18 cellular contexts compared by ENCODE assay signal in genomic region chr7:77734590-77735421, GRCh38. TPM values are rescaled to one million over a fixed set of nuclear protein-coding genes. Genes with fewer than 3 reads are reported as not detected.
DNase-seq lines count a peak whose midpoint lies in the region; ATAC-seq, FAIRE-seq and TF ChIP-seq lines count a peak whose summit lies in the region.
"Had no signal": no experiment of that assay in that cellular context is flagged by ENCODE, and none has a peak within 500 bp of the region (broad histone marks: within the 10 kb centered on the region; RNA-seq: fewer than 3 reads in every experiment).

No MANE protein-coding gene starts in this region.

- peaks cover 36% of the 10 kb centered on the region for H3K4me1 ChIP-seq in Caco-2
- peaks cover 9% of the 10 kb centered on the region for H3K4me1 ChIP-seq in mucosa of descending colon (ENCODE audit: low read depth)
- peaks cover 5% of the 10 kb centered on the region for H3K4me1 ChIP-seq in GM23248 (ENCODE audit: insufficient read depth)
- no peaks in the 10 kb centered on the region for H3K4me1 ChIP-seq in PC-9 (replicated peaks; ENCODE audit: insufficient read depth)

- H3F3A ChIP-seq in GM23248 (ENCODE audit: insufficient read depth) (no peaks in the 10 kb centered on the region), PC-9 (ENCODE audit: insufficient read depth, low read depth) (no peaks in the 10 kb centered on the region; the same call in 1 of the 2 replicates)

- peak; percentile 93 for ATAC-seq in mucosa of descending colon
- ATAC-seq: activated T-cell treated with anti-CD3 and anti-CD28 coated beads, Interleukin-2, amount 50 U/mL, for 72 hours; GM23338 had no signal

- H3K4me2 ChIP-seq in GM23248 (ENCODE audit: unreplicated experiment): no peak overlapping the region
- H3K4me2 ChIP-seq in PC-9: no peak overlapping the region
- H3K4me2 ChIP-seq: GM23338 had no signal

- no peaks in the 10 kb centered on the region for H3K9me2 ChIP-seq in GM23248 (ENCODE audit: insufficient read depth)
- H3K9me2 ChIP-seq in PC-9 (ENCODE audit: insufficient read depth): no peaks in the 10 kb centered on the region

- in situ Hi-C loops in GM23248 (cut with MboI): no loop called here

- H3K9me3 ChIP-seq in Caco-2: no peaks in the 10 kb centered on the region
- H3K9me3 ChIP-seq in mucosa of descending colon: no peaks in the 10 kb centered on the region
- H3K9me3 ChIP-seq in GM23248 (ENCODE audit: low read depth): no peaks in the 10 kb centered on the region
- H3K9me3 ChIP-seq in PC-9 (ENCODE audit: insufficient read depth, low read depth): no peaks in the 10 kb centered on the region
- H3K9me3 ChIP-seq: adrenal gland, lower lobe of right lung had no signal

- POLR2A ChIA-PET in Caco-2 (lab: Charles Lee) (no interaction called here), PC-9 (lab: Charles Lee; ENCODE audit: unreplicated experiment) (no interaction called here)

- BruUV-seq in Caco-2 (replicated peaks; lab: Mats Ljungman, UMichigan) (no TSS peak), PC-9 (replicated peaks; lab: Mats Ljungman, UMichigan) (no TSS peak)

- H3K27ac ChIP-seq in GM23248 (no peak overlapping the region), PC-9 (no peak overlapping the region)
- H3K27ac ChIP-seq: adrenal gland, lower lobe of right lung had no signal

- H3K4me1 Mint-ChIP-seq in Caco-2 (ENCODE audit: low read depth, unreplicated experiment) (peaks cover 17% of the 10 kb centered on the region), type B pancreatic cell (ENCODE audit: unreplicated experiment) (peaks cover 18% of the 10 kb centered on the region)

- H3K27ac Mint-ChIP-seq in Caco-2 (ENCODE audit: unreplicated experiment): no peak overlapping the region
- no peak overlapping the region for H3K27ac Mint-ChIP-seq in type B pancreatic cell
- H3K27ac Mint-ChIP-seq: activated CD4-positive, alpha-beta T cell treated with anti-CD3 and anti-CD28 coated beads, Interleukin-2, amount 10 ng/mL, durations not matched to agents 7 days and 5 days; activated T-cell treated with anti-CD3 and anti-CD28 coated beads, Interleukin-2, amount 50 U/mL, for 72 hours; GM23338 had no signal

- H3K79me2 ChIP-seq in GM23248 (ENCODE audit: insufficient read depth): peaks cover 80% of the 10 kb centered on the region
- H3K79me2 ChIP-seq in PC-9 (ENCODE audit: low read depth): peaks cover 57% of the 10 kb centered on the region

- TF ChIP-seq CTCF in Caco-2 (IDR thresholded peaks at IDR 0.05; ENCODE audit: insufficient read depth in 1 of 2, low read depth in 1 of 2, low read length in 1 of 2, severe bottlenecking in 1 of 2, unreplicated experiment in 1 of 2) (no peak), mucosa of descending colon (IDR thresholded peaks at IDR 0.05) (no peak), type B pancreatic cell (conservative IDR thresholded peaks at IDR 0.05) (no peak), PC-9 (conservative IDR thresholded peaks at IDR 0.05) (no peak)

- H3K4me3 ChIP-seq in Caco-2 (ENCODE audit: low read depth, low read length) (no peak overlapping the region), mucosa of descending colon (no peak overlapping the region), GM23248 (no peak overlapping the region), PC-9 (no peak overlapping the region)
- H3K4me3 ChIP-seq: adrenal gland, GM23338, lower lobe of right lung had no signal

- H3K4me3 Mint-ChIP-seq in Caco-2 (ENCODE audit: unreplicated experiment): peak overlapping the region; percentile 40
- H3K4me3 Mint-ChIP-seq in type B pancreatic cell: no peak overlapping the region
- H3K4me3 Mint-ChIP-seq: activated CD4-positive, alpha-beta T cell treated with anti-CD3 and anti-CD28 coated beads, Interleukin-2, amount 10 ng/mL, durations not matched to agents 7 days and 5 days; activated T-cell treated with anti-CD3 and anti-CD28 coated beads, Interleukin-2, amount 50 U/mL, for 72 hours; GM23338; neural crest cell had no signal

- H4K20me1 ChIP-seq in GM23248 (ENCODE audit: insufficient read depth): 0 out of 2 replicates have a peak, but pooled peaks cover 12% of the 10 kb centered on the region
- peaks cover 3% of the 10 kb centered on the region for H4K20me1 ChIP-seq in PC-9 (ENCODE audit: insufficient read depth)

- H3K36me3 ChIP-seq in Caco-2 (ENCODE audit: control insufficient read depth, insufficient read depth, low read length) (no peaks in the 10 kb centered on the region; the same call in 1 of the 2 replicates), mucosa of descending colon (ENCODE audit: low read depth) (no peaks in the 10 kb centered on the region), GM23248 (ENCODE audit: low read depth) (no peaks in the 10 kb centered on the region; the same call in 1 of the 2 replicates), PC-9 (ENCODE audit: low read depth) (no peaks in the 10 kb centered on the region)
- H3K36me3 ChIP-seq: adrenal gland had no signal

- TF ChIP-seq POLR2A in erythroblast (IDR thresholded peaks at IDR 0.05; ENCODE audit: low read length): no peak

- CTCF ChIA-PET in Caco-2 (lab: Charles Lee): interaction anchor here (0.6 kb wide), 1 partner anchor 43 kb away, joined by 11 read pairs; no protein-coding TSS in a partner anchor
- CTCF ChIA-PET in PC-9 (lab: Charles Lee): no interaction called here

- peak in 1 of 2 experiments; percentile 49 for DNase-seq in Caco-2
- DNase-seq in RCC 7860 (ENCODE audit: low spot score): no peak
- peak; percentile 10 to 27 for DNase-seq in erythroblast (lab: John Stamatoyannopoulos, UW)
- DNase-seq in mucosa of descending colon: peak; percentile 59 to 70 (median 66)
- no peak for DNase-seq in DMS53 treated with DMSO at 0.1 percent for 48 hours (lab: John Stamatoyannopoulos, UW; ENCODE audit: unreplicated experiment)
- no peak for DNase-seq in type B pancreatic cell (ENCODE audit: extremely low spot score, unreplicated experiment)
- DNase-seq in GM23248: no peak
- DNase-seq in PC-9: no peak
- DNase-seq: activated CD4-positive, alpha-beta T cell treated with anti-CD3 and anti-CD28 coated beads, Interleukin-2, amount 10 ng/mL, durations not matched to agents 7 days and 5 days; activated T-cell treated with anti-CD3 and anti-CD28 coated beads, Interleukin-2, amount 50 U/mL, for 72 hours; adrenal gland; AML-193; DMS 273 treated with DMSO at 0.1 percent for 48 hours; lower lobe of right lung; NCI-H2171 treated with DMSO at 0.1 percent for 48 hours; stimulated activated CD4-positive, alpha-beta T cell treated with anti-CD3 and anti-CD28 coated beads, Interleukin-4, amount 100 ng/mL, for 4 hours had no signal

- H3K27me3 ChIP-seq in Caco-2 (replicated peaks; ENCODE audit: control insufficient read depth, insufficient read depth, low read length): no peaks in the 10 kb centered on the region
- H3K27me3 ChIP-seq in GM23248 (replicated peaks; ENCODE audit: insufficient read depth): no peaks in the 10 kb centered on the region
- H3K27me3 ChIP-seq in PC-9 (ENCODE audit: insufficient read depth, low read depth): no peaks in the 10 kb centered on the region
- H3K27me3 ChIP-seq: adrenal gland had no signal

- H3K36me3 Mint-ChIP-seq in Caco-2 (ENCODE audit: insufficient read depth, unreplicated experiment) (peaks cover 28% of the 10 kb centered on the region), type B pancreatic cell (peaks cover 13% of the 10 kb centered on the region)

- peak; percentile 79 for FAIRE-seq in RCC 7860 (lab: Jason Lieb, UNC)

- no peak overlapping the region for H3K9ac ChIP-seq in GM23248

- no peaks in the 10 kb centered on the region for H3K9me3 Mint-ChIP-seq in Caco-2 (ENCODE audit: unreplicated experiment)
- H3K9me3 Mint-ChIP-seq in type B pancreatic cell: no peaks in the 10 kb centered on the region
- H3K9me3 Mint-ChIP-seq: activated CD4-positive, alpha-beta T cell treated with anti-CD3 and anti-CD28 coated beads, Interleukin-2, amount 10 ng/mL, durations not matched to agents 7 days and 5 days; activated T-cell treated with anti-CD3 and anti-CD28 coated beads, Interleukin-2, amount 50 U/mL, for 72 hours; GM23338; neural crest cell had no signal

- WGBS in GM23248 (ENCODE audit: low coverage in 1 of 2, low lambda C conversion rate in 2 of 2, missing lambda C conversion rate in 2 of 2), 2 experiments: 93 to 95% methylated on average over 11 of the region's 11 CpGs

- H3K27me3 Mint-ChIP-seq in Caco-2 (ENCODE audit: insufficient read depth, unreplicated experiment): no peaks in the 10 kb centered on the region
- no peaks in the 10 kb centered on the region for H3K27me3 Mint-ChIP-seq in type B pancreatic cell
- H3K27me3 Mint-ChIP-seq: activated CD4-positive, alpha-beta T cell treated with anti-CD3 and anti-CD28 coated beads, Interleukin-2, amount 10 ng/mL, durations not matched to agents 7 days and 5 days had no signal

- H2AFZ ChIP-seq in GM23248 (no peak overlapping the region), PC-9 (no peak overlapping the region)
- H2AFZ ChIP-seq: GM23338 had no signal

- intact Hi-C loops in Caco-2 (cut with micrococcal nuclease; ENCODE audit: unreplicated experiment): no loop called here
- intact Hi-C loops in mucosa of descending colon (cut with DNase I, micrococcal nuclease): no loop called here
- intact Hi-C loops in PC-9 (cut with micrococcal nuclease; ENCODE audit: unreplicated experiment): no loop called here

RNA-seq across cellular contexts. Expression of gene RSBN1L, which starts 38.5 kb away (rescaled TPM):
- total RNA-seq in Caco-2 (2022) (21.4 and 25.3 TPM in 2 replicates), mucosa of descending colon (10 to 100 TPM; 19.1 to 31.5 (median 19.6) TPM), type B pancreatic cell (ENCODE audit: low replicate concordance) (16.3 and 20.4 TPM in 2 replicates), PC-9 (2021) (13.3 and 20.7 TPM in 2 replicates)
- total RNA-seq in GM23248 (2014; rRNA removed; shearing (Covaris generic)): 4.9 and 13.3 TPM in 2 replicates
- polyA plus RNA-seq in GM23248 (2016; fragmentation: Nextera tagmentation; extraction: Ambion mirVana): 2.0 and 2.5 TPM in 2 replicates

Comparison
In these comparisons a context has a peak if more than half of its experiments do, and no peak if none do; other contexts are left out.
1. DNase-seq: peak in erythroblast (2 of 2) and mucosa of descending colon (3 of 3); none in RCC 7860 (single experiment), DMS53 treated with DMSO at 0.1 percent for 48 hours (single experiment), type B pancreatic cell (single experiment), GM23248 (single experiment) and PC-9 (0 of 2).